Comparison of ENCODE assay signal across 9 cellular contexts in genomic region chr1:109823543-109824348, GRCh38.
A peak's percentile ranks its signal among the peaks of the same experiment; 100 is the strongest.
DNase-seq lines count a peak whose midpoint lies in the region; ATAC-seq and TF ChIP-seq lines count a peak whose summit lies in the region.
"Had no signal": no experiment of that assay in that cellular context is flagged by ENCODE, and none has a peak within 500 bp of the region (broad histone marks: within the 10 kb centered on the region; RNA-seq: fewer than 3 reads in every experiment).

No MANE protein-coding gene starts in this region.

- no peak overlapping the region for H2BK15ac ChIP-seq in H9 (ENCODE audit: low read depth, low read length)

- no peak for DNase-seq in H9
- DNase-seq in WERI-Rb-1: no peak
- DNase-seq in heart right ventricle: peak in 1 of 2 donors; percentile 60
- DNase-seq in smooth muscle cell (lab: John Stamatoyannopoulos, UW; ENCODE audit: unreplicated experiment): no peak
- DNase-seq in stimulated activated CD4-positive, alpha-beta T cell treated with anti-CD3 and anti-CD28 coated beads, Interleukin-4, amount 100 ng/mL, for 4 hours: no peak
- DNase-seq in iPS-NIHi7 (ENCODE audit: extremely low spot score): no peak
- DNase-seq in NOMO-1 (lab: John Stamatoyannopoulos, UW; ENCODE audit: unreplicated experiment in 2 of 2): no peak
- no peak for DNase-seq in T-helper 17 cell
- DNase-seq: stimulated activated CD4-positive, alpha-beta T cell treated with anti-CD3 and anti-CD28 coated beads, Interleukin-12 subunit alpha, Interleukin-12 subunit beta, amount 100 ng/mL, for 4 hours had no signal

- H3K4me3 ChIP-seq in WERI-Rb-1 (ENCODE audit: low read depth, low read length) (no peak overlapping the region), heart right ventricle (no peak overlapping the region), smooth muscle cell (no peak overlapping the region)

- H2AFZ ChIP-seq in H9 (ENCODE audit: low read length) (no peak overlapping the region), smooth muscle cell (ENCODE audit: low read depth) (no peak overlapping the region)

- H3K79me2 ChIP-seq in H9 (ENCODE audit: insufficient read depth, low read length): no peaks in the 10 kb centered on the region
- H3K79me2 ChIP-seq in smooth muscle cell (ENCODE audit: low read depth): no peaks in the 10 kb centered on the region

- H3K79me1 ChIP-seq in H9 (ENCODE audit: insufficient read depth, low read depth, low read length, poor library complexity, severe bottlenecking): no peaks in the 10 kb centered on the region

- WGBS in H9 (ENCODE audit: extremely low coverage, insufficient read length, low lambda C conversion rate): no CpG with 5 or more reads among the region's 16 CpGs
- WGBS in heart right ventricle, 2 donors: 75 to 81% methylated on average over 16 of the region's 16 CpGs
- WGBS in smooth muscle cell (ENCODE audit: low lambda C conversion rate): 68% methylated on average over 16 of the region's 16 CpGs

- H2BK20ac ChIP-seq in H9 (ENCODE audit: low read depth, low read length, poor library complexity, severe bottlenecking): no peak overlapping the region

- no peaks in the 10 kb centered on the region for H3K36me3 Mint-ChIP-seq in H9 (ENCODE audit: insufficient read depth in 1 of 3, low read depth in 3 of 3)
- H3K36me3 Mint-ChIP-seq in T-helper 17 cell (ENCODE audit: low read depth): no peaks in the 10 kb centered on the region

- H4K5ac ChIP-seq in H9 (ENCODE audit: insufficient read length, low read depth, low read length): peak overlapping the region; percentile 11

- TF ChIP-seq CTCF in H9 (conservative IDR thresholded peaks at IDR 0.05) (no peak), WERI-Rb-1 (IDR thresholded peaks at IDR 0.05; ENCODE audit: low read depth, low read length) (0 out of 2 replicates have a peak, but pooled peaks have one; percentile 12), heart right ventricle (IDR thresholded peaks at IDR 0.05) (no peak), smooth muscle cell (IDR thresholded peaks at IDR 0.05; ENCODE audit: borderline replicate concordance, insufficient read depth, poor library complexity, severe bottlenecking) (no peak)

- no peak overlapping the region for H3K9ac ChIP-seq in H9 (ENCODE audit: extremely low read depth, insufficient read length, low read length)
- no peak overlapping the region for H3K9ac ChIP-seq in smooth muscle cell (ENCODE audit: low read depth)

- no peak overlapping the region for H3K4me3 Mint-ChIP-seq in H9
- H3K4me3 Mint-ChIP-seq in T-helper 17 cell: no peak overlapping the region

- no peak overlapping the region for H3K56ac ChIP-seq in H9 (ENCODE audit: insufficient read length, low read depth, low read length)

- no peaks in the 10 kb centered on the region for H3F3A ChIP-seq in smooth muscle cell (ENCODE audit: low read depth)

- no peak overlapping the region for H3K23ac ChIP-seq in H9 (ENCODE audit: insufficient read length, low read depth, low read length)

- no peaks in the 10 kb centered on the region for H4K20me1 ChIP-seq in H9 (ENCODE audit: control insufficient read depth, insufficient read depth, insufficient read length)
- no peaks in the 10 kb centered on the region for H4K20me1 ChIP-seq in smooth muscle cell (ENCODE audit: low read depth)

- no peak overlapping the region for H4K91ac ChIP-seq in H9 (ENCODE audit: insufficient read length, low read depth, low read length)

- no peak overlapping the region for H3K4me2 ChIP-seq in H9 (ENCODE audit: insufficient read depth, insufficient read length, low read length)
- peak overlapping the region; percentile 4 for H3K4me2 ChIP-seq in smooth muscle cell

- no peak overlapping the region for H2AK5ac ChIP-seq in H9 (ENCODE audit: insufficient read length, low read length)

- H3K27me3 Mint-ChIP-seq in H9 (ENCODE audit: low read depth) (no peaks in the 10 kb centered on the region; the same call in 1 of the 2 replicates), T-helper 17 cell (no peaks in the 10 kb centered on the region)

- H3K27me3 ChIP-seq in H9 (ENCODE audit: insufficient read depth, low read length): no peaks in the 10 kb centered on the region
- H3K27me3 ChIP-seq in WERI-Rb-1 (ENCODE audit: insufficient read depth, low read depth, severe bottlenecking): no peaks in the 10 kb centered on the region
- no peaks in the 10 kb centered on the region for H3K27me3 ChIP-seq in heart right ventricle
- no peaks in the 10 kb centered on the region for H3K27me3 ChIP-seq in smooth muscle cell (ENCODE audit: low read depth)

- H3K18ac ChIP-seq in H9 (ENCODE audit: insufficient read length, low read depth, low read length): peak overlapping the region; percentile 46

- no peak overlapping the region for H4K8ac ChIP-seq in H9 (replicated peaks; ENCODE audit: insufficient read length, low read depth, low read length)

- no peak overlapping the region for H2BK12ac ChIP-seq in H9 (ENCODE audit: insufficient read length, low read depth, low read length)

- no peak overlapping the region for H2BK5ac ChIP-seq in H9 (ENCODE audit: insufficient read length, low read length)

- H3K4ac ChIP-seq in H9 (ENCODE audit: low read depth, low read length): no peak overlapping the region

- peak overlapping the region; percentile 68 for H3K14ac ChIP-seq in H9 (ENCODE audit: insufficient read depth, low read length)

- H2BK120ac ChIP-seq in H9 (ENCODE audit: low read depth, low read length, poor library complexity, severe bottlenecking): no peak overlapping the region

- H3K4me1 ChIP-seq in H9 (ENCODE audit: insufficient read depth, low read length) (no peaks in the 10 kb centered on the region), heart right ventricle (peaks cover 14 to 90% (median 52%) of the 10 kb centered on the region in 9 donors), smooth muscle cell (ENCODE audit: low read depth) (peaks cover 3% of the 10 kb centered on the region)

- H3K27ac ChIP-seq in H9 (ENCODE audit: insufficient read length, low read depth, low read length): no peak overlapping the region
- no peak overlapping the region for H3K27ac ChIP-seq in WERI-Rb-1
- peak overlapping the region in 3 of 10 donors; percentile 7 to 79 (median 34) for H3K27ac ChIP-seq in heart right ventricle
- peak overlapping the region; percentile 27 for H3K27ac ChIP-seq in smooth muscle cell (ENCODE audit: low read depth)

- no peak overlapping the region for H3T11ph ChIP-seq in H9 (ENCODE audit: low read length)

- H3K4me1 Mint-ChIP-seq in H9 (peaks cover 8 to 16% of the 10 kb centered on the region in 2 experiments), T-helper 17 cell (peaks cover 20% of the 10 kb centered on the region)

- intact Hi-C loops in heart right ventricle (cut with DNase I): loop anchor here in 2 of 10 donors (1.0 to 10.0 kb wide), 2 partner anchors 16 to 51 kb away; no protein-coding TSS in a partner anchor

- H3K9me3 ChIP-seq in H9 (ENCODE audit: control insufficient read depth, low read depth, low read length) (no peaks in the 10 kb centered on the region), WERI-Rb-1 (ENCODE audit: severe bottlenecking) (no peaks in the 10 kb centered on the region), heart right ventricle (no peaks in the 10 kb centered on the region), smooth muscle cell (replicated peaks; ENCODE audit: low read depth) (no peaks in the 10 kb centered on the region), T-helper 17 cell (ENCODE audit: control insufficient read depth, low read length, poor library complexity, severe bottlenecking) (no peaks in the 10 kb centered on the region)

- H3K27ac Mint-ChIP-seq in H9: peak overlapping the region; percentile 2 to 73 (median 67); a peak in 3 of 7 replicates
- no peak overlapping the region for H3K27ac Mint-ChIP-seq in T-helper 17 cell

- H3K23me2 ChIP-seq in H9 (ENCODE audit: insufficient read length, low read depth, low read length, poor library complexity, severe bottlenecking): no peaks in the 10 kb centered on the region

- H3K36me3 ChIP-seq in WERI-Rb-1 (no peaks in the 10 kb centered on the region), heart right ventricle (no peaks in the 10 kb centered on the region), smooth muscle cell (ENCODE audit: low read depth) (no peaks in the 10 kb centered on the region)

- H3K9me3 Mint-ChIP-seq in H9: no peaks in the 10 kb centered on the region

- peak in 7 of 8 donors; percentile 41 to 72 (median 53) for ATAC-seq in heart right ventricle
- no peak for ATAC-seq in T-helper 17 cell
